Comparison of ENCODE assay signal across 16 cellular contexts in genomic region chr21:42222386-42222785, GRCh38. TPM values are rescaled to one million over a fixed set of nuclear protein-coding genes. Genes with fewer than 3 reads are reported as not detected.
DNase-seq lines count a peak whose midpoint lies in the region; TF ChIP-seq lines count a peak whose summit lies in the region.
"Had no signal": no experiment of that assay in that cellular context is flagged by ENCODE, and none has a peak within 500 bp of the region (broad histone marks: within the 10 kb centered on the region; RNA-seq: fewer than 3 reads in every experiment).

No MANE protein-coding gene starts in this region.

- no peak for DNase-seq in Karpas-422
- no peak for DNase-seq in brain microvascular endothelial cell
- peak; percentile 22 for DNase-seq in stimulated activated CD8-positive, alpha-beta memory T cell treated with anti-CD3 and anti-CD28 coated beads, Interleukin-4, amount 100 ng/mL, for 48 hours
- DNase-seq in DMS53 (lab: John Stamatoyannopoulos, UW) = no peak
- no peak for DNase-seq in Ammon's horn (ENCODE audit: low spot score)
- no peak for DNase-seq in cerebellar cortex (ENCODE audit: low spot score)
- no peak for DNase-seq in SKM-1 (lab: John Stamatoyannopoulos, UW; ENCODE audit: unreplicated experiment)
- DNase-seq: activated CD4-positive, CD25-positive, alpha-beta regulatory T cell; activated naive CD8-positive, alpha-beta T cell treated with anti-CD3 and anti-CD28 coated beads for 36 hours; NCI-H1048; NCI-H2029; NCI-H510A; SJCRH30; stimulated activated naive CD8-positive, alpha-beta T cell treated with anti-CD3 and anti-CD28 coated beads, Interleukin-15, amount 100 ng/mL, for 72 hours had no signal

- no peak for TF ChIP-seq CTCF in brain microvascular endothelial cell (IDR thresholded peaks at IDR 0.05; ENCODE audit: low read depth, low read length, missing control alignments)

- no peaks in the 10 kb centered on the region for H3K79me2 ChIP-seq in Karpas-422 (ENCODE audit: low read length)

- no peak overlapping the region for H3K27ac ChIP-seq in Karpas-422 (ENCODE audit: low read length)
- H3K27ac ChIP-seq in brain microvascular endothelial cell = peak overlapping the region; percentile 59
- H3K27ac ChIP-seq in layer of hippocampus (ENCODE audit: low read depth, low read length) = peak overlapping the region; percentile 21
- H3K27ac ChIP-seq: SJCRH30 had no signal

- H2AFZ ChIP-seq in Karpas-422 (ENCODE audit: low read length) = no peak overlapping the region

- H3K4me1 ChIP-seq in Karpas-422 (ENCODE audit: low read length) = peaks cover 16% of the 10 kb centered on the region
- H3K4me1 ChIP-seq: SJCRH30 had no signal

- no peaks in the 10 kb centered on the region for H3K9me3 ChIP-seq in Karpas-422 (ENCODE audit: low read length)
- H3K9me3 ChIP-seq: SJCRH30 had no signal

- H4K20me1 ChIP-seq in Karpas-422 (ENCODE audit: insufficient read depth, low read depth, low read length) = no peaks in the 10 kb centered on the region

- in situ Hi-C loops in brain microvascular endothelial cell (cut with HindIII; ENCODE audit: low pct_ligation_motif_present, low sequenced_read_pairs) = no loop called here

- H3K9me2 ChIP-seq in Karpas-422 (replicated peaks; ENCODE audit: insufficient read depth, low read length) = no peaks in the 10 kb centered on the region

- no peak overlapping the region for H3K9ac ChIP-seq in Karpas-422 (ENCODE audit: low read length)

- H3K4me3 ChIP-seq in Karpas-422 (ENCODE audit: low read length) (no peak overlapping the region), brain microvascular endothelial cell (ENCODE audit: low read depth, low read length) (no peak overlapping the region)
- H3K4me3 ChIP-seq: K562, SJCRH30 had no signal

- H3K36me3 ChIP-seq in Karpas-422 (ENCODE audit: insufficient read depth, low read length) (no peaks in the 10 kb centered on the region), brain microvascular endothelial cell (replicated peaks) (no peaks in the 10 kb centered on the region)
- H3K36me3 ChIP-seq: SJCRH30 had no signal

- peak overlapping the region; percentile 11 for H3K4me2 ChIP-seq in Karpas-422 (ENCODE audit: low read depth, low read length, poor library complexity, severe bottlenecking)

- H3K27me3 ChIP-seq in Karpas-422 (ENCODE audit: low read length) (no peaks in the 10 kb centered on the region), brain microvascular endothelial cell (replicated peaks) (peaks cover 26% of the 10 kb centered on the region), layer of hippocampus (ENCODE audit: control insufficient read depth, insufficient read depth, low read length) (no peaks in the 10 kb centered on the region)

RNA-seq across cellular contexts. Expression of gene ABCG1, which starts 3.4 kb away (rescaled TPM):
- not detected in 2 replicates for total RNA-seq in Karpas-422 (2014; rRNA removed; shearing (Covaris generic); ENCODE audit: low replicate concordance)
